ENCODE assay signal across 1 cellular context in the genomic region with DNA sequence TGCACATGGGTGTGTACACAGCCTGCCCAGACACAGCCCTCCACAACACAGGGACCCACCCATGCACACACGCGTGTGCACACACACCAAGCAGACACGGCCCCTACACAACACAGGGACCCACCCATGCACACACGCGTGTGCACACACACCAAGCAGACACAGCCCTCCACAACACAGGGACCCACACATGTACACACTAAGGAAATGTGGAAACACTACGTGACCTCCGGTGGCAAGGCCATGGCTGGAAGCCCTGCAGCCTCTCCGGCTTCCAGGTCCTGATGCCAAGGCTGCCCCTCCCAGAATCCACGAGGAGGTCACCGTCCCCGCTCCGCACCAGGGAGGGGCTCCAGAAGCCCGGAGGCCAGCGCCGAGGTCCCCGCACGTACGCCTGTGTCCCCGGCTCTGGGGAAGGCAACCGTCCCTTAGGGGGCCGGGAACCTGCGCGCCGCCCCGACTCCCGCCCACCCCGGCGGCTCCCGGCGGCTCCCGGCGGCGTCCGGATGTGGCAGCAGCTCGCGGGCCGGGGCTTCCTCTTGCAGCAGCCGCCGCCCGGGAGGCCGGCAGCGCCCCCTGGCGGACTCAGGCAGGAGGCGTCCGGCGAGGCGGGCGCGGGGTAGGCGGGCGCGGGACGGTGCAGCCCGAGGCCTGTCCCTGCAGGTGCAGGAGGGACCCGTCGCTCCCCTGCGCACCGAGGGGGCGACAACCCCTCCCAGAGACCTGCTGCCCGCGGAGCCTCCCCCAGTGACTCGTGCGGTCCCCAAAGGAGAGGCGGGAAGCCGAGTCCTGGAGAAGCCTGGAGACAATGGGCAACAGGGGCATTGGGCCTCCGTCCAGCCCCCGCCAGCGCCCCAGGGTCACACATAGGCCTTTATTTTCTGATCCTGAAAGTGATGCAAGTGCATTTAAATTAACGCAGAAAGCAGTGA.
TF ChIP-seq lines count a peak whose summit lies in the region.

No MANE protein-coding gene starts in this region.

TF ChIP-seq in HCT116, 20 proteins besides CTCF, POLR2A, EP300 and RAD21 (continued from another document):
- TF ChIP-seq ELF1 (IDR thresholded peaks at IDR 0.05; ENCODE audit: borderline replicate concordance, low read depth) (no peak), YY1 (IDR thresholded peaks at IDR 0.05; ENCODE audit: extremely low read depth, insufficient replicate concordance, low read depth, low read length) (peak; percentile 63), EGR1 (IDR thresholded peaks at IDR 0.05; ENCODE audit: low read depth) (no peak), EZH2phosphoT487 (IDR thresholded peaks at IDR 0.05; ENCODE audit: borderline replicate concordance) (no peak), MAX (IDR thresholded peaks at IDR 0.05) (peak; percentile 22; the same call in 1 of the 2 replicates), TCF7L2 (IDR thresholded peaks at IDR 0.05; ENCODE audit: borderline replicate concordance, extremely low read depth, insufficient read depth, insufficient read length) (no peak), ZFX (IDR thresholded peaks at IDR 0.05) (peak; percentile 9; the same call in 1 of the 2 replicates), CEBPB (IDR thresholded peaks at IDR 0.05; ENCODE audit: low read depth) (no peak), ZNF274 (IDR thresholded peaks at IDR 0.05; ENCODE audit: low read depth, low read length) (no peak), POLR2AphosphoS5 (IDR thresholded peaks at IDR 0.05; ENCODE audit: low read depth, low read length) (peak; percentile 72), EZH2 (IDR thresholded peaks at IDR 0.05) (no peak), SIN3A (IDR thresholded peaks at IDR 0.05; ENCODE audit: low read depth) (no peak)
